In the genomic region with DNA sequence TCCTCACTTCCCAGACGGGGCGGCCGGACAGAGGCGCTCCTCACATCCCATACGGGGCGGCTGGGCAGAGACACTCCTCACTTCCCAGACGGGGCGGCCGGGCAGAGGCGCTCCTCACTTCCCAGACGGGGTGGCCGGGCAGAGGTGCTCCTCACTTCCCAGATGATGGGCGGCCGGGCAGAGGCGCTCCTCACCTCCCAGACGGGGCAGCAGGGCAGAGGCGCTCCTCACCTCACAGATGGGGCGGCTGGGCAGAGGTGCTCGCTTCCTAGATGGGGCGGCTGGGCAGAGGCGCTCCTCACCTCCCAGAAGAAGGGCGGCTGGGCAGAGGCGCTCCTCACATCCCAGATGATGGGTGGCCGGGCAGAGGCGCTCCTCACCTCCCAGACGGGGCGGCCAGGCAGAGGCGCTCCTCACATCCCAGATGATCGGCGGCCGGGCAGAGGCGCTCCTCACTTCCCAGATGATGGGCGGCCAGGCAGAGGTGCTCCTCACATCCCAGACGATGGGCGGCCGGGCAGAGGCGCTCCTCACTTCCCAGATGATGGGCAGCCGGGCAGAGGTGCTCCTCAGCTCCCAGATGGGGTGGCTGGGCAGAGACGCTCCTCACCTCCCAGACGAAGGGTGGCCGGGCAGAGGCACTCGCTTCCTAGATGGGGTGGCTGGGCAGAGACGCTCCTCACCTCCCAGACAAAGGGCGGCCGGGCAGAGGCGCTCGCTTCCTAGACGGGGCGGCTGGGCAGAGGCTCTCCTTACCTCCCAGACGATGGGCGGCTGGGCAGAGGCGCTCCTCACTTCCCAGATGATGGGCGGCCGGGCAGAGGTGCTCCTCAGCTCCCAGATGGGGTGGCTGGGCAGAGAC, we compare ENCODE assay signal across 1 cellular context.
TF ChIP-seq lines count a peak whose summit lies in the region.

No MANE protein-coding gene starts in this region.

TF ChIP-seq in HepG2, 621 proteins besides CTCF, POLR2A, EP300 and RAD21:
- TF ChIP-seq, protein P1, sequence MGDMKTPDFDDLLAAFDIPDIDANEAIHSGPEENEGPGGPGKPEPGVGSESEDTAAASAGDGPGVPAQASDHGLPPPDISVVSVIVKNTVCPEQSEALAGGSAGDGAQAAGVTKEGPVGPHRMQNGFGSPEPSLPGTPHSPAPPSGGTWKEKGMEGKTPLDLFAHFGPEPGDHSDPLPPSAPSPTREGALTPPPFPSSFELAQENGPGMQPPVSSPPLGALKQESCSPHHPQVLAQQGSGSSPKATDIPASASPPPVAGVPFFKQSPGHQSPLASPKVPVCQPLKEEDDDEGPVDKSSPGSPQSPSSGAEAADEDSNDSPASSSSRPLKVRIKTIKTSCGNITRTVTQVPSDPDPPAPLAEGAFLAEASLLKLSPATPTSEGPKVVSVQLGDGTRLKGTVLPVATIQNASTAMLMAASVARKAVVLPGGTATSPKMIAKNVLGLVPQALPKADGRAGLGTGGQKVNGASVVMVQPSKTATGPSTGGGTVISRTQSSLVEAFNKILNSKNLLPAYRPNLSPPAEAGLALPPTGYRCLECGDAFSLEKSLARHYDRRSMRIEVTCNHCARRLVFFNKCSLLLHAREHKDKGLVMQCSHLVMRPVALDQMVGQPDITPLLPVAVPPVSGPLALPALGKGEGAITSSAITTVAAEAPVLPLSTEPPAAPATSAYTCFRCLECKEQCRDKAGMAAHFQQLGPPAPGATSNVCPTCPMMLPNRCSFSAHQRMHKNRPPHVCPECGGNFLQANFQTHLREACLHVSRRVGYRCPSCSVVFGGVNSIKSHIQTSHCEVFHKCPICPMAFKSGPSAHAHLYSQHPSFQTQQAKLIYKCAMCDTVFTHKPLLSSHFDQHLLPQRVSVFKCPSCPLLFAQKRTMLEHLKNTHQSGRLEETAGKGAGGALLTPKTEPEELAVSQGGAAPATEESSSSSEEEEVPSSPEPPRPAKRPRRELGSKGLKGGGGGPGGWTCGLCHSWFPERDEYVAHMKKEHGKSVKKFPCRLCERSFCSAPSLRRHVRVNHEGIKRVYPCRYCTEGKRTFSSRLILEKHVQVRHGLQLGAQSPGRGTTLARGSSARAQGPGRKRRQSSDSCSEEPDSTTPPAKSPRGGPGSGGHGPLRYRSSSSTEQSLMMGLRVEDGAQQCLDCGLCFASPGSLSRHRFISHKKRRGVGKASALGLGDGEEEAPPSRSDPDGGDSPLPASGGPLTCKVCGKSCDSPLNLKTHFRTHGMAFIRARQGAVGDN (CRISPR knock-in tag; IDR thresholded peaks at IDR 0.05): peak; percentile 10; the same call in 1 of the 2 replicates
